In genomic region chr1:246198141-246198820, GRCh38 we compare ENCODE assay signal across 21 cellular contexts.
"Had no signal": no experiment of that assay in that cellular context is flagged by ENCODE, and none has a peak within 500 bp of the region (broad histone marks: within the 10 kb centered on the region; RNA-seq: fewer than 3 reads in every experiment).

No MANE protein-coding gene starts in this region.

- FAIRE-seq: endometrium had no signal

- ATAC-seq: activated naive CD4-positive, alpha-beta T cell treated with anti-CD3 and anti-CD28 coated beads, Interleukin-2, amount 50 U/mL, for 72 hours; activated T-helper 17 cell treated with anti-CD3 and anti-CD28 coated beads, Interleukin-2, amount 50 U/mL, for 72 hours; natural killer cell; WTC11 had no signal

- H3K27ac ChIP-seq: brain microvascular endothelial cell, left ventricle myocardium inferior, thoracic aorta, upper lobe of left lung had no signal

- H3K36me3 Mint-ChIP-seq: activated naive CD4-positive, alpha-beta T cell treated with anti-CD3 and anti-CD28 coated beads, Interleukin-2, amount 50 U/mL, for 72 hours; natural killer cell; WTC11 had no signal

- H3K4me3 Mint-ChIP-seq: activated T-helper 17 cell treated with anti-CD3 and anti-CD28 coated beads, Interleukin-2, amount 50 U/mL, for 72 hours; dendritic cell treated with granulocyte-macrophage colony-stimulating factor and Interleukin-4, amounts not matched to agents 40 ng/mL and 50 ng/mL, for 4 days; natural killer cell; WTC11 had no signal

- H3K4me1 ChIP-seq: upper lobe of left lung had no signal

- H3K4me1 Mint-ChIP-seq: activated T-helper 17 cell treated with anti-CD3 and anti-CD28 coated beads, Interleukin-2, amount 50 U/mL, for 72 hours; natural killer cell had no signal

- H3K36me3 ChIP-seq: brain microvascular endothelial cell, left ventricle myocardium inferior, thoracic aorta, upper lobe of left lung had no signal

- H3K27me3 ChIP-seq: brain microvascular endothelial cell, upper lobe of left lung had no signal

- H3K27ac Mint-ChIP-seq: activated naive CD4-positive, alpha-beta T cell treated with anti-CD3 and anti-CD28 coated beads, Interleukin-2, amount 50 U/mL, for 72 hours; activated T-helper 17 cell treated with anti-CD3 and anti-CD28 coated beads, Interleukin-2, amount 50 U/mL, for 72 hours; dendritic cell treated with granulocyte-macrophage colony-stimulating factor and Interleukin-4, amounts not matched to agents 40 ng/mL and 50 ng/mL, for 4 days; natural killer cell; WTC11 had no signal

- DNase-seq: activated T-cell treated with anti-CD3 and anti-CD28 coated beads, Interleukin-2, amount 50 U/mL, for 1 hour; aorta; brain microvascular endothelial cell; effector CD4-positive, alpha-beta T cell; erythroblast; foreskin melanocyte; hippocampal formation; kidney glomerular epithelial cell; left ventricle myocardium inferior; mammary epithelial cell; midbrain; natural killer cell; stimulated activated CD4-positive, alpha-beta T cell treated with anti-CD3 and anti-CD28 coated beads, Interleukin-4, amount 100 ng/mL, for 24 hours; stimulated activated naive CD4-positive, alpha-beta T cell treated with Interleukin-2 at 50 U/mL for 16 hours; upper lobe of left lung had no signal

- H3K9me3 Mint-ChIP-seq: activated naive CD4-positive, alpha-beta T cell treated with anti-CD3 and anti-CD28 coated beads, Interleukin-2, amount 50 U/mL, for 72 hours; activated T-helper 17 cell treated with anti-CD3 and anti-CD28 coated beads, Interleukin-2, amount 50 U/mL, for 72 hours; dendritic cell treated with granulocyte-macrophage colony-stimulating factor and Interleukin-4, amounts not matched to agents 40 ng/mL and 50 ng/mL, for 4 days; natural killer cell; WTC11 had no signal

- H3K4me3 ChIP-seq: left ventricle myocardium inferior, thoracic aorta, upper lobe of left lung had no signal

- H3K27me3 Mint-ChIP-seq: activated T-helper 17 cell treated with anti-CD3 and anti-CD28 coated beads, Interleukin-2, amount 50 U/mL, for 72 hours; dendritic cell treated with granulocyte-macrophage colony-stimulating factor and Interleukin-4, amounts not matched to agents 40 ng/mL and 50 ng/mL, for 4 days had no signal
